8 cellular contexts compared by ENCODE assay signal in genomic region chr11:64230209-64230984, GRCh38. TPM values are rescaled to one million over a fixed set of nuclear protein-coding genes. Genes with fewer than 3 reads are reported as not detected.
A peak's percentile ranks its signal among the peaks of the same experiment; 100 is the strongest.
DNase-seq lines count a peak whose midpoint lies in the region; ATAC-seq, FAIRE-seq and TF ChIP-seq lines count a peak whose summit lies in the region.

TSS of gene DNAJC4 (plus strand) at chr11:64230548. CDS start at chr11:64230855, 307 bp downstream.

- peaks cover 8 to 42% of the 10 kb centered on the region in 2 donors for H3K4me1 ChIP-seq in ascending aorta
- peaks cover 0 to 74% of the 10 kb centered on the region in 2 donors for H3K4me1 ChIP-seq in right atrium auricular region
- peaks cover 4 to 27% of the 10 kb centered on the region in 2 donors for H3K4me1 ChIP-seq in uterus

- ATAC-seq in HG02642 (IDR thresholded peaks at IDR 0.05; ENCODE audit: poor library complexity, unreplicated experiment): peak; percentile 53

- peak; percentile 89 for DNase-seq in NCI-H1694 (lab: John Stamatoyannopoulos, UW)
- DNase-seq in T-helper 22 cell (ENCODE audit: low read depth): peak; percentile 83
- peak; percentile 78 to 95 for DNase-seq in ascending aorta (ENCODE audit: low spot score in 2 of 2)
- peak; percentile 94 for DNase-seq in right atrium auricular region (ENCODE audit: low spot score)
- peak; percentile 60 for DNase-seq in pulmonary artery endothelial cell (ENCODE audit: low read depth, low spot score)
- DNase-seq in uterus: peak; percentile 91 to 95

- TF ChIP-seq CTCF in ascending aorta (IDR thresholded peaks at IDR 0.05) (no peak), right atrium auricular region (IDR thresholded peaks at IDR 0.05) (no peak), uterus (IDR thresholded peaks at IDR 0.05) (no peak)

- intact Hi-C loops in ascending aorta (cut with DNase I): loop anchor here (1.0 kb wide), 1 partner anchor 45 kb away; no protein-coding TSS in a partner anchor
- intact Hi-C loops in uterus (cut with DNase I; ENCODE audit: low total_unique reads): no loop called here

- H3K9me3 ChIP-seq in ascending aorta (no peaks in the 10 kb centered on the region), right atrium auricular region (no peaks in the 10 kb centered on the region), uterus (no peaks in the 10 kb centered on the region)

- H3K27ac ChIP-seq in ascending aorta (peak within 1 kb of the TSS; percentile 90 to 91), right atrium auricular region (peak within 1 kb of the TSS; percentile 92 to 97), uterus (peak within 1 kb of the TSS; percentile 90 to 96)

- TF ChIP-seq POLR2A in uterus (IDR thresholded peaks at IDR 0.05): peak in 1 of 2 donors; percentile 67

- H3K4me3 ChIP-seq in ascending aorta (peak within 1 kb of the TSS; percentile 62 to 72), right atrium auricular region (peak within 1 kb of the TSS; percentile 57 to 77), uterus (peak within 1 kb of the TSS; percentile 54 to 79)

- H3K27me3 ChIP-seq in ascending aorta: no peaks in the 10 kb centered on the region
- no peaks in the 10 kb centered on the region for H3K27me3 ChIP-seq in right atrium auricular region
- H3K27me3 ChIP-seq in uterus: no peaks in the 10 kb centered on the region

- H3K36me3 ChIP-seq in ascending aorta: no peaks in the 10 kb centered on the region
- no peaks in the 10 kb centered on the region for H3K36me3 ChIP-seq in right atrium auricular region
- no peaks in the 10 kb centered on the region for H3K36me3 ChIP-seq in uterus

- peak; percentile 94 for FAIRE-seq in G401.6 (lab: Jason Lieb, UNC)

RNA-seq across cellular contexts. Expression of gene DNAJC4, which starts in this region (rescaled TPM):
- total RNA-seq in ascending aorta (43.1 TPM), right atrium auricular region (10 to 100 TPM; 24.7 to 32.1 TPM), pulmonary artery endothelial cell (11.8 and 12.2 TPM in 2 replicates), uterus (10 to 100 TPM in 2 of 4 donors, 1 to 10 TPM in 1, not detected in 1; 7.9 to 28.6 (median 16.6) TPM)

Comparison
In these comparisons a context has a peak if more than half of its experiments do, and no peak if none do; other contexts are left out.
1. Peak in every context shown above with its lines: DNase-seq, ATAC-seq, H3K4me3 ChIP-seq and H3K27ac ChIP-seq.